ENCODE assay signal across 24 cellular contexts in genomic region chrX:50484662-50485061, GRCh38. TPM values are rescaled to one million over a fixed set of nuclear protein-coding genes. Genes with fewer than 3 reads are reported as not detected.
DNase-seq lines count a peak whose midpoint lies in the region; ATAC-seq, FAIRE-seq and TF ChIP-seq lines count a peak whose summit lies in the region.
"Had no signal": no experiment of that assay in that cellular context is flagged by ENCODE, and none has a peak within 500 bp of the region (broad histone marks: within the 10 kb centered on the region; RNA-seq: fewer than 3 reads in every experiment).

No MANE protein-coding gene starts in this region.

- no peak overlapping the region for H4K5ac ChIP-seq in H1 (ENCODE audit: insufficient read length, low read depth, low read length)

- H3K56ac ChIP-seq in H1 (replicated peaks; ENCODE audit: insufficient read length, low read depth, low read length) = no peak overlapping the region

- FAIRE-seq in A549 (lab: Jason Lieb, UNC) (no peak), astrocyte (lab: Jason Lieb, UNC) (peak; percentile 69), H1 (lab: Jason Lieb, UNC) (no peak)
- FAIRE-seq: A204.1, D721Med, G401.6, GM12891, GM19239 had no signal

- H3K4me1 Mint-ChIP-seq in astrocyte (ENCODE audit: low read depth, unreplicated experiment) = peaks cover 3% of the 10 kb centered on the region
- H3K4me1 Mint-ChIP-seq in CD4-positive, alpha-beta T cell (ENCODE audit: low read depth) = no peaks in the 10 kb centered on the region
- peaks cover 6 to 7% of the 10 kb centered on the region in 2 donors for H3K4me1 Mint-ChIP-seq in natural killer cell
- H3K4me1 Mint-ChIP-seq in Caco-2 (ENCODE audit: low read depth, unreplicated experiment) = no peaks in the 10 kb centered on the region
- H3K4me1 Mint-ChIP-seq: CD4-positive, alpha-beta memory T cell; CD8-positive, alpha-beta memory T cell had no signal

- no peak overlapping the region for H3K9ac ChIP-seq in astrocyte (ENCODE audit: low read length)
- H3K9ac ChIP-seq in H1 (replicated peaks in 1 of 4; ENCODE audit: extremely low read depth in 1 of 4, low read depth in 3 of 4, low read length in 3 of 4) = no peak overlapping the region
- H3K9ac ChIP-seq: BLaER1 treated with 17β-estradiol and CSF1 and Interleukin-3, amounts not matched to agents 10 nM and 100 nM had no signal

- H2BK120ac ChIP-seq in H1 (replicated peaks; ENCODE audit: low read depth, low read length) = no peak overlapping the region

- H3K27ac ChIP-seq in A549 (no peak overlapping the region), HL-60 (replicated peaks) (peak overlapping the region; percentile 89), astrocyte (ENCODE audit: low read depth, low read length) (no peak overlapping the region), H1 (ENCODE audit: low read depth, low read length) (no peak overlapping the region)
- H3K27ac ChIP-seq in CD4-positive, alpha-beta T cell (ENCODE audit: low read depth, low read length) = no peak overlapping the region
- H3K27ac ChIP-seq: C4-2B had no signal

- H2AK5ac ChIP-seq in H1 (ENCODE audit: low read depth, low read length) = no peak overlapping the region

- H2BK20ac ChIP-seq in H1 (ENCODE audit: low read length) = no peak overlapping the region

- no peak overlapping the region for H3K23ac ChIP-seq in H1 (ENCODE audit: insufficient read length)

- H3K4me3 ChIP-seq in A549 (no peak overlapping the region), HL-60 (replicated peaks; ENCODE audit: insufficient read depth, low read length) (no peak overlapping the region), astrocyte (ENCODE audit: insufficient read depth, low read depth, low read length) (no peak overlapping the region), H1 (ENCODE audit: extremely low read depth in 1 of 4, insufficient read depth in 2 of 4, low read depth in 3 of 4, low read length in 4 of 4) (no peak overlapping the region), Caco-2 (ENCODE audit: low read depth, low read length) (no peak overlapping the region)
- H3K4me3 ChIP-seq: BLaER1 treated with 17β-estradiol and CSF1 and Interleukin-3, amounts not matched to agents 10 nM and 100 nM had no signal

- CTCF ChIA-PET in A549 (lab: Yijun Ruan, JAX) (no interaction called here), H1 (lab: Charles Lee; ENCODE audit: partially characterized antibody) (no interaction called here), Caco-2 (lab: Charles Lee) (no interaction called here)
- CTCF ChIA-PET in CD4-positive, alpha-beta T cell (lab: Charles Lee) = interaction anchor here (1.0 kb wide), 1 partner anchor 19 kb away, joined by 3 read pairs; no protein-coding TSS in a partner anchor

- no peak overlapping the region for H2BK5ac ChIP-seq in H1 (ENCODE audit: low read depth, low read length)

- no peaks in the 10 kb centered on the region for H4K20me1 ChIP-seq in astrocyte (ENCODE audit: insufficient read depth, low read length)
- H4K20me1 ChIP-seq in H1 (replicated peaks in 1 of 2; ENCODE audit: control insufficient read depth in 1 of 2, insufficient read depth in 2 of 2, low read length in 2 of 2) = no peaks in the 10 kb centered on the region
- H4K20me1 ChIP-seq: BLaER1 treated with 17β-estradiol and CSF1 and Interleukin-3, amounts not matched to agents 10 nM and 100 nM had no signal

- TF ChIP-seq EP300 in A549 (IDR thresholded peaks at IDR 0.05) (no peak), H1 (IDR thresholded peaks at IDR 0.05; ENCODE audit: borderline replicate concordance in 1 of 2, low read depth in 2 of 2, low read length in 2 of 2) (no peak)

- H3K27me3 ChIP-seq in HL-60 (ENCODE audit: insufficient read depth, poor library complexity, severe bottlenecking) (no peaks in the 10 kb centered on the region), astrocyte (ENCODE audit: insufficient read depth, low read length) (no peaks in the 10 kb centered on the region), H1 (replicated peaks in 1 of 4; ENCODE audit: control insufficient read depth in 3 of 4, extremely low read depth in 1 of 4, insufficient read depth in 3 of 4, low read length in 3 of 4) (no peaks in the 10 kb centered on the region), Caco-2 (replicated peaks; ENCODE audit: control insufficient read depth, insufficient read depth, low read length) (no peaks in the 10 kb centered on the region)
- H3K27me3 ChIP-seq in CD4-positive, alpha-beta T cell (ENCODE audit: control insufficient read depth, insufficient read depth, low read length) = peaks cover 7% of the 10 kb centered on the region

- H3K4me2 ChIP-seq in A549 (no peak overlapping the region), astrocyte (ENCODE audit: low read length) (no peak overlapping the region), H1 (ENCODE audit: insufficient read depth in 1 of 2, low read depth in 2 of 2, low read length in 2 of 2) (no peak overlapping the region)
- H3K4me2 ChIP-seq: BLaER1 treated with 17β-estradiol and CSF1 and Interleukin-3, amounts not matched to agents 10 nM and 100 nM had no signal

- no peaks in the 10 kb centered on the region for H3K79me1 ChIP-seq in H1 (ENCODE audit: low read depth, low read length)

- no peaks in the 10 kb centered on the region for H3K23me2 ChIP-seq in H1 (ENCODE audit: low read depth, low read length)

- H3K27ac Mint-ChIP-seq in astrocyte (ENCODE audit: unreplicated experiment) (no peak overlapping the region), natural killer cell (no peak overlapping the region), Caco-2 (ENCODE audit: unreplicated experiment) (no peak overlapping the region)
- H3K27ac Mint-ChIP-seq in CD4-positive, alpha-beta T cell = no peak overlapping the region
- H3K27ac Mint-ChIP-seq: B cell; CD4-positive, alpha-beta memory T cell; CD8-positive, alpha-beta memory T cell had no signal

- POLR2A ChIA-PET in A549 (lab: Yijun Ruan, JAX) (no interaction called here), H1 (lab: Charles Lee; ENCODE audit: partially characterized antibody) (interaction anchor here (1.2 kb wide), 1 partner anchor 9 kb away, joined by 3 read pairs; no protein-coding TSS in a partner anchor), Caco-2 (lab: Charles Lee) (no interaction called here)
- POLR2A ChIA-PET in CD4-positive, alpha-beta T cell (lab: Charles Lee) = no interaction called here

- no peak overlapping the region for H3K4ac ChIP-seq in H1 (replicated peaks; ENCODE audit: insufficient read length, low read depth, low read length)

- no peak overlapping the region for H2BK12ac ChIP-seq in H1 (ENCODE audit: low read depth, low read length)

- no TSS peak for BruUV-seq in Caco-2 (replicated peaks; lab: Mats Ljungman, UMichigan)

- H3K27me3 Mint-ChIP-seq in astrocyte (ENCODE audit: low read depth, unreplicated experiment) = no peaks in the 10 kb centered on the region
- peaks cover 5% of the 10 kb centered on the region for H3K27me3 Mint-ChIP-seq in CD4-positive, alpha-beta T cell
- peaks cover 0 to 2% of the 10 kb centered on the region in 2 donors for H3K27me3 Mint-ChIP-seq in natural killer cell (ENCODE audit: low read depth in 2 of 2)
- H3K27me3 Mint-ChIP-seq in Caco-2 (ENCODE audit: insufficient read depth, unreplicated experiment) = peaks cover 8% of the 10 kb centered on the region
- H3K27me3 Mint-ChIP-seq: B cell had no signal

- intact Hi-C loops in CD4-positive, alpha-beta T cell (cut with DNase I, micrococcal nuclease) = no loop called here
- intact Hi-C loops in natural killer cell (cut with micrococcal nuclease) = no loop called here
- intact Hi-C loops in Caco-2 (cut with micrococcal nuclease; ENCODE audit: unreplicated experiment) = no loop called here

- TF ChIP-seq CTCF in A549 (IDR thresholded peaks at IDR 0.05) (no peak), HL-60 (IDR thresholded peaks at IDR 0.05; ENCODE audit: insufficient read depth, low read length) (no peak), astrocyte (IDR thresholded peaks at IDR 0.05; ENCODE audit: insufficient read depth, low read depth, low read length) (no peak), H1 (IDR thresholded peaks at IDR 0.05; ENCODE audit: control extremely low read depth in 1 of 3, insufficient read depth in 1 of 3, low read depth in 1 of 3, low read length in 3 of 3) (no peak), natural killer cell (IDR thresholded peaks at IDR 0.05) (no peak), Caco-2 (IDR thresholded peaks at IDR 0.05; ENCODE audit: insufficient read depth in 1 of 2, low read depth in 1 of 2, low read length in 1 of 2, severe bottlenecking in 1 of 2, unreplicated experiment in 1 of 2) (no peak)
- TF ChIP-seq CTCF in CD4-positive, alpha-beta T cell (IDR thresholded peaks at IDR 0.05) = no peak

- TF ChIP-seq RAD21 in A549 (conservative IDR thresholded peaks at IDR 0.05 in 1 of 2, IDR thresholded peaks at IDR 0.05 in 1 of 2) (no peak), H1 (IDR thresholded peaks at IDR 0.05 in 1 of 2, conservative IDR thresholded peaks at IDR 0.05 in 1 of 2; ENCODE audit: low read depth in 2 of 2, low read length in 2 of 2) (no peak)

- H2BK15ac ChIP-seq in H1 (ENCODE audit: low read length) = no peak overlapping the region

- H3K14ac ChIP-seq in H1 (ENCODE audit: insufficient read length) = no peak overlapping the region

- no peak overlapping the region for H4K8ac ChIP-seq in H1 (ENCODE audit: extremely low read depth, insufficient read depth, low read length)

- H2AFZ ChIP-seq in astrocyte (ENCODE audit: low read depth, low read length) (no peak overlapping the region), H1 (ENCODE audit: low read length) (no peak overlapping the region)

- H3K9me3 ChIP-seq in A549 = no peaks in the 10 kb centered on the region
- no peaks in the 10 kb centered on the region for H3K9me3 ChIP-seq in astrocyte (ENCODE audit: insufficient read depth, low read depth, low read length)
- H3K9me3 ChIP-seq in H1 (ENCODE audit: insufficient read depth in 2 of 2, low read depth in 1 of 2, low read length in 1 of 2) = no peaks in the 10 kb centered on the region
- no peaks in the 10 kb centered on the region for H3K9me3 ChIP-seq in CD4-positive, alpha-beta T cell (ENCODE audit: control insufficient read depth, low read length)
- H3K9me3 ChIP-seq in Caco-2 = no peaks in the 10 kb centered on the region

- TF ChIP-seq POLR2A in A549 (IDR thresholded peaks at IDR 0.05; ENCODE audit: low read length) = no peak
- TF ChIP-seq POLR2A in H1 (IDR thresholded peaks at IDR 0.05; ENCODE audit: control extremely low read depth in 1 of 2, low read depth in 2 of 2, low read length in 2 of 2) = no peak

- ATAC-seq in A549 (no peak), HG03196 (IDR thresholded peaks at IDR 0.05; ENCODE audit: unreplicated experiment) (no peak), natural killer cell (no peak)
- no peak for ATAC-seq in CD4-positive, alpha-beta T cell (ENCODE audit: poor library complexity)

- H3K36me3 Mint-ChIP-seq in astrocyte (ENCODE audit: low read depth, unreplicated experiment) = no peaks in the 10 kb centered on the region
- H3K36me3 Mint-ChIP-seq in CD4-positive, alpha-beta T cell (ENCODE audit: low read depth) = no peaks in the 10 kb centered on the region
- no peaks in the 10 kb centered on the region for H3K36me3 Mint-ChIP-seq in natural killer cell
- H3K36me3 Mint-ChIP-seq in Caco-2 (ENCODE audit: insufficient read depth, unreplicated experiment) = no peaks in the 10 kb centered on the region
- H3K36me3 Mint-ChIP-seq: CD4-positive, alpha-beta memory T cell; CD8-positive, alpha-beta memory T cell had no signal

- H3K4me3 Mint-ChIP-seq in astrocyte (ENCODE audit: unreplicated experiment) (no peak overlapping the region), natural killer cell (no peak overlapping the region), Caco-2 (ENCODE audit: unreplicated experiment) (no peak overlapping the region)
- H3K4me3 Mint-ChIP-seq in CD4-positive, alpha-beta T cell = no peak overlapping the region
- H3K4me3 Mint-ChIP-seq: B cell; CD4-positive, alpha-beta memory T cell; CD8-positive, alpha-beta memory T cell had no signal

- H3K4me1 ChIP-seq in A549 (no peaks in the 10 kb centered on the region), astrocyte (ENCODE audit: insufficient read depth, low read length) (no peaks in the 10 kb centered on the region), H1 (replicated peaks in 1 of 4; ENCODE audit: control insufficient read depth in 3 of 4, insufficient read depth in 4 of 4, low read length in 3 of 4) (no peaks in the 10 kb centered on the region), Caco-2 (no peaks in the 10 kb centered on the region)

- H3K79me2 ChIP-seq in astrocyte (ENCODE audit: insufficient read depth, low read length) (no peaks in the 10 kb centered on the region), H1 (ENCODE audit: control insufficient read depth in 1 of 2, insufficient read depth in 2 of 2, low read length in 2 of 2) (no peaks in the 10 kb centered on the region)

- WGBS in A549 (ENCODE audit: missing lambda C conversion rate) = 8% methylated on average over 1 of the region's 1 CpG
- WGBS in H1 (ENCODE audit: extremely low coverage in 1 of 2, insufficient coverage in 1 of 2, insufficient read length in 1 of 2, insufficient replicate concordance in 2 of 2, low coverage in 1 of 2, low lambda C conversion rate in 2 of 2, missing lambda C conversion rate in 1 of 2), 2 experiments = 50% methylated on average over 1 of the region's 1 CpG; no CpG with 5 or more reads in 1 of the 2 experiments

- no peak for DNase-seq in A549 (ENCODE audit: low read depth in 1 of 2, low spot score in 1 of 2)
- DNase-seq in HL-60 (ENCODE audit: low read depth in 1 of 2, low spot score in 1 of 2) = no peak
- DNase-seq in astrocyte (ENCODE audit: low read depth) = no peak
- no peak for DNase-seq in H1 (ENCODE audit: low read depth in 1 of 2, low spot score in 2 of 2)
- no peak for DNase-seq in CD4-positive, alpha-beta T cell
- no peak for DNase-seq in natural killer cell
- DNase-seq in Caco-2 = no peak
- DNase-seq: 8988T; Calu3; CD4-positive, alpha-beta memory T cell; CD8-positive, alpha-beta memory T cell; COR-L47; DMS79 treated with DMSO at 0.1 percent for 48 hours; GF-D8 had no signal

- no peaks in the 10 kb centered on the region for H3K36me3 ChIP-seq in astrocyte (ENCODE audit: insufficient read depth, low read length)
- H3K36me3 ChIP-seq in H1 (ENCODE audit: control insufficient read depth in 2 of 4, insufficient read depth in 4 of 4, low read length in 3 of 4) = no peaks in the 10 kb centered on the region
- H3K36me3 ChIP-seq in Caco-2 (ENCODE audit: control insufficient read depth, insufficient read depth, low read length) = no peaks in the 10 kb centered on the region
- H3K36me3 ChIP-seq: BLaER1 treated with 17β-estradiol and CSF1 and Interleukin-3, amounts not matched to agents 10 nM and 100 nM had no signal

- H3K9me3 Mint-ChIP-seq in astrocyte (ENCODE audit: unreplicated experiment) = no peaks in the 10 kb centered on the region
- H3K9me3 Mint-ChIP-seq in CD4-positive, alpha-beta T cell = peaks cover 2% of the 10 kb centered on the region
- H3K9me3 Mint-ChIP-seq in natural killer cell = no peaks in the 10 kb centered on the region
- H3K9me3 Mint-ChIP-seq in Caco-2 (ENCODE audit: unreplicated experiment) = no peaks in the 10 kb centered on the region

- H3K18ac ChIP-seq in H1 (ENCODE audit: extremely low read depth, low read length) = no peak overlapping the region

- H4K91ac ChIP-seq in H1 (replicated peaks; ENCODE audit: insufficient read length, low read length) = no peak overlapping the region

RNA-seq across cellular contexts. Expression of gene DGKK, which starts 14.0 kb away (rescaled TPM):
- polyA plus RNA-seq in A549 (2011; rRNA removed) = not detected in 2 replicates
- not detected in 2 replicates for polyA plus RNA-seq in A549 (2012; cell fraction: cytosol; rRNA removed)
- polyA plus RNA-seq in A549 (2012; cell fraction: nucleus; rRNA removed) = not detected in 2 replicates
- polyA plus RNA-seq in A549 (2017; fragmentation: RNase III; extraction: RNeasy Plus Mini Kit Qiagen cat#74134 plus additional on column Dnase treatment) = not detected in 3 replicates
- not detected in 2 replicates for polyA minus RNA-seq in A549 (2011; rRNA and poly(A)+ RNA removed)
- total RNA-seq in astrocyte = 0.05 TPM in 1 of 2 replicates, not detected in the other
- 17.7 and 19.2 TPM in 2 replicates for total RNA-seq in H1 (2021; fragmentation: NEBNext Ultra II Directional; extraction: Animal tissue kit (Norgen Biotek cat#: 25700))
- 3.2 and 4.9 TPM in 2 replicates for polyA plus RNA-seq in H1 (2011; rRNA removed)
- polyA plus RNA-seq in H1 (2011; cell fraction: cytosol; rRNA removed) = 4.1 TPM
- polyA plus RNA-seq in H1 (2011; cell fraction: nucleus; rRNA removed) = 3.9 TPM
- 5.6 to 10.5 TPM (median 7.3 TPM) in 4 replicates for polyA plus RNA-seq in H1 (2012, experiment 1 of 2)
- polyA plus RNA-seq in H1 (2012, experiment 2 of 2) = 0.81 TPM
- 9.8 TPM for polyA plus RNA-seq in H1 (2013, experiment 1 of 2)
- polyA plus RNA-seq in H1 (2013, experiment 2 of 2) = 9.7 TPM
- polyA minus RNA-seq in H1 (2011; rRNA and poly(A)+ RNA removed) = 10.3 and 14.2 TPM in 2 replicates
- polyA minus RNA-seq in H1 (2011; cell fraction: cytosol; rRNA and poly(A)+ RNA removed) = 6.9 TPM
- 8.7 TPM for polyA minus RNA-seq in H1 (2011; cell fraction: nucleus; rRNA and poly(A)+ RNA removed)
- not detected for total RNA-seq in CD4-positive, alpha-beta T cell
- 10 to 100 TPM in 1 of 3 donors, 1 to 10 TPM in 2; 8.8 to 11.4 (median 9.7) TPM for total RNA-seq in natural killer cell
- 2.5 and 3.7 TPM in 2 replicates for total RNA-seq in Caco-2 (2022)
- total RNA-seq: B cell; Calu3; CD4-positive, alpha-beta memory T cell; CD8-positive, alpha-beta memory T cell had no signal
- polyA plus RNA-seq: BJ; CD4-positive, alpha-beta memory T cell; CD8-positive, alpha-beta memory T cell had no signal

Comparison
In these comparisons a context has a peak if more than half of its experiments do, and no peak if none do; other contexts are left out.
1. Of the 18 proteins assayed by ChIP-seq in both H1 and A549: peak only in H1: none; only in A549: none; in both: MAFK; in neither: 17.